In genomic region chr1:26472901-26473845, GRCh38 we compare ENCODE assay signal across 8 cellular contexts. TPM values are rescaled to one million over a fixed set of nuclear protein-coding genes. Genes with fewer than 3 reads are reported as not detected.
DNase-seq lines count a peak whose midpoint lies in the region; ATAC-seq and TF ChIP-seq lines count a peak whose summit lies in the region.

No MANE protein-coding gene starts in this region.

- intact Hi-C loops in ascending aorta (cut with DNase I): loop anchor here (1.0 to 5.0 kb wide), 3 partner anchors 28 to 241 kb away; partner anchors contain the start of genes CEP85 and DHDDS
- intact Hi-C loops in right cardiac atrium (cut with DNase I): no loop called here
- intact Hi-C loops in psoas muscle (cut with DNase I): loop anchor here (2.0 to 5.0 kb wide), 2 partner anchors 40 to 41 kb away; partner anchors contain the start of gene DHDDS (in 2 of the 2)

- TF ChIP-seq POLR2A in GM15510 (IDR thresholded peaks at IDR 0.05; ENCODE audit: borderline replicate concordance, extremely low read depth, insufficient read length): peak; percentile 48

- H3K27me3 ChIP-seq in ascending aorta: no peaks in the 10 kb centered on the region
- no peaks in the 10 kb centered on the region for H3K27me3 ChIP-seq in right cardiac atrium (ENCODE audit: control insufficient read depth, insufficient read depth)
- H3K27me3 ChIP-seq in psoas muscle (ENCODE audit: insufficient read depth in 3 of 3, low read length in 2 of 3): no peaks in the 10 kb centered on the region

- peak; percentile 73 for ATAC-seq in HG02943 (IDR thresholded peaks at IDR 0.05; ENCODE audit: low read depth, unreplicated experiment)
- peak; percentile 90 to 91 for ATAC-seq in right cardiac atrium
- ATAC-seq in psoas muscle: peak; percentile 88 to 94 (median 92)

- H3K36me3 ChIP-seq in ascending aorta (peaks cover 12 to 41% of the 10 kb centered on the region in 2 donors), psoas muscle (ENCODE audit: insufficient read depth in 1 of 2, low read depth in 1 of 2) (peaks cover 0 to 55% of the 10 kb centered on the region in 2 donors)

- WGBS in right cardiac atrium: 4% methylated on average over 70 of the region's 71 CpGs
- WGBS in psoas muscle, 3 donors: 3 to 7% (median 5%) methylated on average over 40 to 70 of the region's 71 CpGs

- DNase-seq in NCI-H2029 (lab: John Stamatoyannopoulos, UW) (peak; percentile 94), T-helper 22 cell (ENCODE audit: low read depth) (peak; percentile 93), ascending aorta (ENCODE audit: low spot score in 2 of 2) (peak; percentile 80 to 97), right cardiac atrium (peak; percentile 96 to 99 (median 98)), psoas muscle (peak; percentile 97 to 99), ureter (ENCODE audit: low spot score) (peak; percentile 96)

- H3K27ac ChIP-seq in ascending aorta (peak overlapping the region; percentile 94 to 100), right cardiac atrium (ENCODE audit: low read length) (no peak overlapping the region), psoas muscle (peak overlapping the region; percentile 99)

- peaks cover 5 to 22% of the 10 kb centered on the region in 2 donors for H3K4me1 ChIP-seq in ascending aorta
- peaks cover 8% of the 10 kb centered on the region for H3K4me1 ChIP-seq in right cardiac atrium (ENCODE audit: control insufficient read depth, insufficient read depth, low read length)
- H3K4me1 ChIP-seq in psoas muscle: peaks cover 26% of the 10 kb centered on the region

- H3K9me3 ChIP-seq in ascending aorta (no peaks in the 10 kb centered on the region), right cardiac atrium (ENCODE audit: control insufficient read depth, low read length) (no peaks in the 10 kb centered on the region), psoas muscle (no peaks in the 10 kb centered on the region)

- TF ChIP-seq CTCF in ascending aorta (IDR thresholded peaks at IDR 0.05): no peak
- TF ChIP-seq CTCF in psoas muscle (IDR thresholded peaks at IDR 0.05): no peak

- H3K4me3 ChIP-seq in ascending aorta (peak overlapping the region; percentile 72 to 90), right cardiac atrium (ENCODE audit: low read length) (peak overlapping the region; percentile 67), psoas muscle (peak overlapping the region; percentile 97)

RNA-seq across cellular contexts. Expression of gene HMGN2, which starts 0.9 kb away (rescaled TPM):
- total RNA-seq in ascending aorta (97.7 TPM), right cardiac atrium (100 to 1,000 TPM; 125 to 176 (median 136) TPM), psoas muscle (100 to 1,000 TPM in 3 of 4 donors, 10 to 100 TPM in 1; 95.4 to 157 (median 135) TPM), ureter (400 TPM)
- polyA plus RNA-seq in right cardiac atrium (152 TPM), psoas muscle (100 to 1,000 TPM; 103 to 136 (median 128) TPM)

RNA-seq across cellular contexts. Expression of gene DHDDS, which starts 41.1 kb away (rescaled TPM):
- total RNA-seq in ascending aorta: 54.2 TPM
- 10 to 100 TPM; 27.0 to 34.0 (median 30.0) TPM for total RNA-seq in right cardiac atrium
- 21.5 TPM for polyA plus RNA-seq in right cardiac atrium
- total RNA-seq in psoas muscle: 10 to 100 TPM; 14.1 to 25.8 (median 21.4) TPM
- 10 to 100 TPM; 15.8 to 40.6 (median 23.3) TPM for polyA plus RNA-seq in psoas muscle
- 59.7 TPM for total RNA-seq in ureter

RNA-seq across cellular contexts. Expression of gene RPS6KA1, which starts 56.4 kb away (rescaled TPM):
- total RNA-seq in ascending aorta (9.6 TPM), right cardiac atrium (1 to 10 TPM; 2.7 to 7.0 (median 5.6) TPM), psoas muscle (1 to 10 TPM; 2.5 to 3.0 (median 2.7) TPM), ureter (23.2 TPM)
- polyA plus RNA-seq in right cardiac atrium (2.0 TPM), psoas muscle (1 to 10 TPM in 2 of 3 donors, under 1 TPM in 1; 0.88 to 1.8 (median 1.3) TPM)

Comparison
In these comparisons a context has a peak if more than half of its experiments do, and no peak if none do; other contexts are left out.
1. intact Hi-C loops: an anchor here in ascending aorta (1.0 to 5.0 kb wide) and psoas muscle (2.0 to 5.0 kb wide); none called in right cardiac atrium.